ENCODE assay signal across 9 cellular contexts in the genomic region with DNA sequence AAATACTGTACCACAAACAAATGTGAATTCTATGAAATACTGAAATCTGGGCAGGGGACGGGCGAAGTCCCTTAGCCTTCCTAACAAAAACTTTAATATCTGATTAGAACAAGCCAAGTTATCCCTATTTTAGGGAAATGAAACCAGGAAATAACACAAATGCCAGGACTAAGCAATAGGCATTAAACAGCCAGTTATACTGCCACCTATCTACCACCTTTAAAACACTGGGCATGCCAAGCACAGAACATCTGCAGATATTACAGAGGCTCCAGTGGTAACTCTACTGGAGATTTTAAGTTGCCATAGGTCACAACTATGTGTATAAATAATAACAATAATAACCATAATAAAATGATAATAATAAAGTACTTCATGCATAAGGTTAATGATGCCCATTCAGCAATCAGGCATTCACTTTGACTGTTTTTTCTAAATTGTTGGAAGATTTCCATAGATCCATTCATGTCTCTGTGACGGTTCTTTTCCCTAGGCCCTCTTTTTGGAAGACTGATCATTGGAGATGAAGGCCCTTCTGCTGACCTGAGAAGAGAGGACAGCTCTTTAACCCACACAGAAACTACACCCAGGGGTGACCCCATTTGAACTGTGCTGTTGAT.
DNase-seq lines count a peak whose midpoint lies in the region; ATAC-seq and TF ChIP-seq lines count a peak whose summit lies in the region.
"Had no signal": no experiment of that assay in that cellular context is flagged by ENCODE, and none has a peak within 500 bp of the region (broad histone marks: within the 10 kb centered on the region; RNA-seq: fewer than 3 reads in every experiment).

No MANE protein-coding gene starts in this region.

- H3K27me3 ChIP-seq in MG63, result no peaks in the 10 kb centered on the region
- no peaks in the 10 kb centered on the region for H3K27me3 ChIP-seq in brain microvascular endothelial cell (replicated peaks)
- H3K27me3 ChIP-seq in neural cell (ENCODE audit: insufficient read depth, low read depth, low read length), result no peaks in the 10 kb centered on the region

- H3K36me3 ChIP-seq in MG63 (no peaks in the 10 kb centered on the region), brain microvascular endothelial cell (replicated peaks) (no peaks in the 10 kb centered on the region), neural cell (ENCODE audit: insufficient read depth, low read length) (no peaks in the 10 kb centered on the region)

- H3K9ac ChIP-seq in neural cell (ENCODE audit: low read length), result no peak overlapping the region

- H3K79me2 ChIP-seq in neural cell (replicated peaks; ENCODE audit: insufficient read depth, low read length), result no peaks in the 10 kb centered on the region

- peak; percentile 74 for TF ChIP-seq CTCF in brain microvascular endothelial cell (IDR thresholded peaks at IDR 0.05; ENCODE audit: low read depth, low read length, missing control alignments)
- peak; percentile 44 for TF ChIP-seq CTCF in neural cell (IDR thresholded peaks at IDR 0.05; ENCODE audit: poor library complexity, severe bottlenecking)

- H3F3A ChIP-seq in neural cell (ENCODE audit: insufficient read depth, low read length, poor library complexity, severe bottlenecking), result peaks cover 2% of the 10 kb centered on the region

- no peak overlapping the region for H3K27ac ChIP-seq in brain microvascular endothelial cell
- H3K27ac ChIP-seq in neural cell (ENCODE audit: low read length), result no peak overlapping the region

- in situ Hi-C loops in brain microvascular endothelial cell (cut with HindIII; ENCODE audit: low pct_ligation_motif_present, low sequenced_read_pairs), result no loop called here

- H2AFZ ChIP-seq in neural cell (ENCODE audit: low read depth, low read length), result no peak overlapping the region

- no peak overlapping the region for H3K4me2 ChIP-seq in neural cell (ENCODE audit: low read length)

- no peak for TF ChIP-seq EP300 in neural cell (conservative IDR thresholded peaks at IDR 0.05; ENCODE audit: poor library complexity, severe bottlenecking)

- DNase-seq in EH (ENCODE audit: low read depth) (peak; percentile 27), MG63 (peak; percentile 1), brain microvascular endothelial cell (no peak), dedifferentiated amniotic fluid mesenchymal stem cell (ENCODE audit: extremely low spot score) (no peak)
- DNase-seq: activated naive CD4-positive, alpha-beta T cell treated with anti-CD3 and anti-CD28 coated beads, Interleukin-2, amount 10 ng/mL, durations not matched to agents 7 days and 5 days had no signal

- H3K9me3 ChIP-seq in MG63 (no peaks in the 10 kb centered on the region), neural cell (ENCODE audit: low read length) (no peaks in the 10 kb centered on the region)

- H3K4me3 ChIP-seq in MG63 (no peak overlapping the region), brain microvascular endothelial cell (ENCODE audit: low read depth, low read length) (no peak overlapping the region), neural cell (ENCODE audit: low read length) (no peak overlapping the region)

- TF ChIP-seq RAD21 in neural cell (conservative IDR thresholded peaks at IDR 0.05), result no peak

- no peaks in the 10 kb centered on the region for H4K20me1 ChIP-seq in neural cell (ENCODE audit: insufficient read depth)

- no peaks in the 10 kb centered on the region for H3K9me2 ChIP-seq in neural cell (ENCODE audit: insufficient read depth, low read length)

- no peak for ATAC-seq in HG03139 (IDR thresholded peaks at IDR 0.05; ENCODE audit: unreplicated experiment)
- ATAC-seq in HG02852 (IDR thresholded peaks at IDR 0.05; ENCODE audit: unreplicated experiment), result no peak
- ATAC-seq in HG02763 (IDR thresholded peaks at IDR 0.05; ENCODE audit: unreplicated experiment), result no peak

TF ChIP-seq in neural cell, 6 proteins besides CTCF, POLR2A, EP300 and RAD21:
- no peak for TF ChIP-seq POLR2AphosphoS5 (IDR thresholded peaks at IDR 0.05)
- no peak for TF ChIP-seq TAF1 (IDR thresholded peaks at IDR 0.05; ENCODE audit: low read depth)
- TF ChIP-seq, protein P1, sequence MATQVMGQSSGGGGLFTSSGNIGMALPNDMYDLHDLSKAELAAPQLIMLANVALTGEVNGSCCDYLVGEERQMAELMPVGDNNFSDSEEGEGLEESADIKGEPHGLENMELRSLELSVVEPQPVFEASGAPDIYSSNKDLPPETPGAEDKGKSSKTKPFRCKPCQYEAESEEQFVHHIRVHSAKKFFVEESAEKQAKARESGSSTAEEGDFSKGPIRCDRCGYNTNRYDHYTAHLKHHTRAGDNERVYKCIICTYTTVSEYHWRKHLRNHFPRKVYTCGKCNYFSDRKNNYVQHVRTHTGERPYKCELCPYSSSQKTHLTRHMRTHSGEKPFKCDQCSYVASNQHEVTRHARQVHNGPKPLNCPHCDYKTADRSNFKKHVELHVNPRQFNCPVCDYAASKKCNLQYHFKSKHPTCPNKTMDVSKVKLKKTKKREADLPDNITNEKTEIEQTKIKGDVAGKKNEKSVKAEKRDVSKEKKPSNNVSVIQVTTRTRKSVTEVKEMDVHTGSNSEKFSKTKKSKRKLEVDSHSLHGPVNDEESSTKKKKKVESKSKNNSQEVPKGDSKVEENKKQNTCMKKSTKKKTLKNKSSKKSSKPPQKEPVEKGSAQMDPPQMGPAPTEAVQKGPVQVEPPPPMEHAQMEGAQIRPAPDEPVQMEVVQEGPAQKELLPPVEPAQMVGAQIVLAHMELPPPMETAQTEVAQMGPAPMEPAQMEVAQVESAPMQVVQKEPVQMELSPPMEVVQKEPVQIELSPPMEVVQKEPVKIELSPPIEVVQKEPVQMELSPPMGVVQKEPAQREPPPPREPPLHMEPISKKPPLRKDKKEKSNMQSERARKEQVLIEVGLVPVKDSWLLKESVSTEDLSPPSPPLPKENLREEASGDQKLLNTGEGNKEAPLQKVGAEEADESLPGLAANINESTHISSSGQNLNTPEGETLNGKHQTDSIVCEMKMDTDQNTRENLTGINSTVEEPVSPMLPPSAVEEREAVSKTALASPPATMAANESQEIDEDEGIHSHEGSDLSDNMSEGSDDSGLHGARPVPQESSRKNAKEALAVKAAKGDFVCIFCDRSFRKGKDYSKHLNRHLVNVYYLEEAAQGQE (IDR thresholded peaks at IDR 0.05; ENCODE audit: borderline replicate concordance), result no peak
- no peak for TF ChIP-seq MXI1 (conservative IDR thresholded peaks at IDR 0.05; ENCODE audit: poor library complexity, severe bottlenecking)
- TF ChIP-seq SMC3 (conservative IDR thresholded peaks at IDR 0.05; ENCODE audit: poor library complexity), result no peak
- TF ChIP-seq EZH2 (IDR thresholded peaks at IDR 0.05; ENCODE audit: borderline replicate concordance, insufficient read depth, low read length, poor library complexity, severe bottlenecking), result no peak
TF ChIP-seq in neural cell: peak in this region for 0.

Comparison
In these comparisons a context has a peak if more than half of its experiments do, and no peak if none do; other contexts are left out.
1. DNase-seq: peak in EH (single experiment) and MG63 (single experiment); none in brain microvascular endothelial cell (single experiment) and dedifferentiated amniotic fluid mesenchymal stem cell (single experiment).